In genomic region chr16:89587676-89588075, GRCh38 we compare ENCODE assay signal across 12 cellular contexts. TPM values are rescaled to one million over a fixed set of nuclear protein-coding genes. Genes with fewer than 3 reads are reported as not detected.
"Had no signal": no experiment of that assay in that cellular context is flagged by ENCODE, and none has a peak within 500 bp of the region (broad histone marks: within the 10 kb centered on the region; RNA-seq: fewer than 3 reads in every experiment).

No MANE protein-coding gene starts in this region.

RNA-seq across cellular contexts. Expression of gene CPNE7, which starts 12.1 kb away (rescaled TPM):
- total RNA-seq: ascending aorta, cardiac septum had no signal

RNA-seq across cellular contexts. Expression of gene DPEP1, which starts 25.8 kb away (rescaled TPM):
- total RNA-seq: activated naive CD4-positive, alpha-beta T cell treated with anti-CD3 and anti-CD28 coated beads for 36 hours; activated naive CD4-positive, alpha-beta T cell treated with anti-CD3 and anti-CD28 coated beads, Interleukin-2, amount 50 U/mL, for 72 hours; activated naive CD8-positive, alpha-beta T cell treated with anti-CD3 and anti-CD28 coated beads, Interleukin-2, amount 10 ng/mL, durations not matched to agents 7 days and 5 days; activated T-cell treated with anti-CD3 and anti-CD28 coated beads, Interleukin-2, amount 50 U/mL, for 4 hours; activated T-cell treated with anti-CD3 and anti-CD28 coated beads, Interleukin-2, amount 50 U/mL, for 72 hours; activated T-helper 1 cell treated with anti-CD3 and anti-CD28 coated beads, Interleukin-12 subunit alpha, Interleukin-12 subunit beta, Interleukin-2, Interleukin-4 antibody, amounts not matched to agents 30 ng/mL and 10 ng/mL and 1 ng/mL, durations not matched to agents 14 hours and 24 hours and 36 hours; activated T-helper 17 cell treated with anti-CD3 and anti-CD28 coated beads, Interleukin-2, amount 50 U/mL, for 72 hours; activated T-helper 2 cell treated with anti-CD3 and anti-CD28 coated beads, Interferon-gamma antibody, Interleukin-2, Interleukin-4, amounts not matched to agents 10 μg/mL and 5 μg/mL and 100 μg/mL, durations not matched to agents 14 hours and 24 hours and 36 hours; aorta; ascending aorta; cardiac septum; chondrocyte had no signal
